ENCODE assay signal across 15 cellular contexts in genomic region chr15:22069267-22069666, GRCh38. TPM values are rescaled to one million over a fixed set of nuclear protein-coding genes. Genes with fewer than 3 reads are reported as not detected.
"Had no signal": no experiment of that assay in that cellular context is flagged by ENCODE, and none has a peak within 500 bp of the region (broad histone marks: within the 10 kb centered on the region; RNA-seq: fewer than 3 reads in every experiment).

No MANE protein-coding gene starts in this region.

RNA-seq across cellular contexts. Expression of gene OR4M2, which starts 11.1 kb away (rescaled TPM):
- total RNA-seq: stomach, subcutaneous adipose tissue, suprapubic skin, temporal lobe, thoracic aorta, thyroid gland, tibial nerve, transverse colon, upper lobe of left lung, upper lobe of right lung, ureter, urinary bladder, uterus, vagina had no signal
- polyA plus RNA-seq: stomach, thymus, urinary bladder had no signal
